Comparison of ENCODE assay signal across 28 cellular contexts in the genomic region with DNA sequence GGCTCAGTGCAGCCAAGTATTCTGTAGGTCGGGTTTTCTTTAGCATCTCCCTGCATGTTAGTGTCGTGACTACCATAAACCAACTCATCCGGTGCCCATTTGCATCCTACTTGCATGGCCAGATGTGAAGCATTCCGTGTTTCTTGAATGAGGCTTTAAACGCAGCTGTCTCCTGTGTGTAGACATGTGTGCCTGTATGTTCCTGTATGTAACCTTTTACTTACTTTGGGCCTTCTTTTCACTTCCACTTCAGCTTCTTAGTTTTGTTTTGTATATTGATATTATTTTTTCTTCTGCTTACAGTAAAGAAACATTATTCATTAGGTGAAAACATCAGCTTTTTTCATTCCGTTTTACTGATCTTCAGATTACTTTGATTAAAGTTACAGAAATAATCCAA.
"Had no signal": no experiment of that assay in that cellular context is flagged by ENCODE, and none has a peak within 500 bp of the region (broad histone marks: within the 10 kb centered on the region; RNA-seq: fewer than 3 reads in every experiment).

No MANE protein-coding gene starts in this region.

- H3K27me3 Mint-ChIP-seq: activated CD4-positive, alpha-beta memory T cell treated with anti-CD3 and anti-CD28 coated beads for 36 hours; activated CD4-positive, alpha-beta T cell treated with anti-CD3 and anti-CD28 coated beads for 36 hours; activated CD4-positive, alpha-beta T cell treated with anti-CD3 and anti-CD28 coated beads, Interleukin-2, amount 10 ng/mL, durations not matched to agents 7 days and 5 days; activated naive CD4-positive, alpha-beta T cell treated with anti-CD3 and anti-CD28 coated beads, Interleukin-2, amount 10 ng/mL, durations not matched to agents 7 days and 5 days; activated naive CD8-positive, alpha-beta T cell treated with anti-CD3 and anti-CD28 coated beads, Interleukin-2, amount 10 ng/mL, durations not matched to agents 7 days and 5 days had no signal

- H3K27ac Mint-ChIP-seq: activated CD4-positive, alpha-beta memory T cell treated with anti-CD3 and anti-CD28 coated beads for 36 hours; activated CD4-positive, alpha-beta T cell treated with anti-CD3 and anti-CD28 coated beads for 36 hours; activated CD4-positive, alpha-beta T cell treated with anti-CD3 and anti-CD28 coated beads, Interleukin-2, amount 10 ng/mL, durations not matched to agents 7 days and 5 days; activated naive CD4-positive, alpha-beta T cell treated with anti-CD3 and anti-CD28 coated beads, Interleukin-2, amount 10 ng/mL, durations not matched to agents 7 days and 5 days; activated naive CD8-positive, alpha-beta T cell treated with anti-CD3 and anti-CD28 coated beads, Interleukin-2, amount 10 ng/mL, durations not matched to agents 7 days and 5 days; activated T-helper 1 cell treated with anti-CD3 and anti-CD28 coated beads, Interleukin-12 subunit alpha, Interleukin-12 subunit beta, Interleukin-2, Interleukin-4 antibody, amounts not matched to agents 30 ng/mL and 10 ng/mL and 1 ng/mL, durations not matched to agents 14 hours and 24 hours and 36 hours had no signal

- H3K9me3 Mint-ChIP-seq: activated CD4-positive, alpha-beta memory T cell treated with anti-CD3 and anti-CD28 coated beads for 36 hours; activated CD4-positive, alpha-beta T cell treated with anti-CD3 and anti-CD28 coated beads, Interleukin-2, amount 10 ng/mL, durations not matched to agents 7 days and 5 days; activated naive CD4-positive, alpha-beta T cell treated with anti-CD3 and anti-CD28 coated beads, Interleukin-2, amount 10 ng/mL, durations not matched to agents 7 days and 5 days; activated naive CD8-positive, alpha-beta T cell treated with anti-CD3 and anti-CD28 coated beads, Interleukin-2, amount 10 ng/mL, durations not matched to agents 7 days and 5 days; activated T-cell treated with anti-CD3 and anti-CD28 coated beads, Interleukin-2, amount 50 U/mL, for 4 hours; activated T-helper 1 cell treated with anti-CD3 and anti-CD28 coated beads, Interleukin-12 subunit alpha, Interleukin-12 subunit beta, Interleukin-2, Interleukin-4 antibody, amounts not matched to agents 30 ng/mL and 10 ng/mL and 1 ng/mL, durations not matched to agents 14 hours and 24 hours and 36 hours had no signal

- DNase-seq: activated CD4-positive, alpha-beta memory T cell treated with anti-CD3 and anti-CD28 coated beads for 36 hours; activated CD4-positive, alpha-beta T cell treated with anti-CD3 and anti-CD28 coated beads for 36 hours; activated CD4-positive, alpha-beta T cell treated with anti-CD3 and anti-CD28 coated beads, Interleukin-2, amount 10 ng/mL, durations not matched to agents 7 days and 5 days; activated CD8-positive, alpha-beta memory T cell treated with anti-CD3 and anti-CD28 coated beads, Interleukin-2, amount 50 U/mL, for 4 hours; activated naive CD4-positive, alpha-beta T cell treated with anti-CD3 and anti-CD28 coated beads, Interleukin-2, amount 10 ng/mL, durations not matched to agents 7 days and 5 days; activated naive CD8-positive, alpha-beta T cell treated with anti-CD3 and anti-CD28 coated beads, Interleukin-2, amount 10 ng/mL, durations not matched to agents 7 days and 5 days; activated T-cell treated with anti-CD3 and anti-CD28 coated beads for 4 hours; activated T-cell treated with anti-CD3 and anti-CD28 coated beads, Interleukin-2, amount 50 U/mL, for 4 hours; amygdala; Karpas-422; KBM-7; NCI-H1048; NCI-H1105 treated with DMSO at 0.1 percent for 48 hours; NCI-H1436; NCI-H1694; NCI-H1930; NCI-H2081 treated with DMSO at 0.1 percent for 48 hours; NCI-H226; NCI-H446 treated with DMSO at 0.1 percent for 48 hours; NCI-H524; NK-92 treated with Interleukin-12 subunit alpha and Interleukin-12 subunit beta, amount 100 ng/mL, for 24 hours; PC-9; SIG-M5; T-helper 1 cell; T1000 had no signal

- H3K4me3 Mint-ChIP-seq: activated CD4-positive, alpha-beta memory T cell treated with anti-CD3 and anti-CD28 coated beads for 36 hours; activated CD4-positive, alpha-beta T cell treated with anti-CD3 and anti-CD28 coated beads for 36 hours; activated CD4-positive, alpha-beta T cell treated with anti-CD3 and anti-CD28 coated beads, Interleukin-2, amount 10 ng/mL, durations not matched to agents 7 days and 5 days; activated naive CD4-positive, alpha-beta T cell treated with anti-CD3 and anti-CD28 coated beads, Interleukin-2, amount 10 ng/mL, durations not matched to agents 7 days and 5 days; activated naive CD8-positive, alpha-beta T cell treated with anti-CD3 and anti-CD28 coated beads, Interleukin-2, amount 10 ng/mL, durations not matched to agents 7 days and 5 days; activated T-cell treated with anti-CD3 and anti-CD28 coated beads, Interleukin-2, amount 50 U/mL, for 4 hours; activated T-helper 1 cell treated with anti-CD3 and anti-CD28 coated beads, Interleukin-12 subunit alpha, Interleukin-12 subunit beta, Interleukin-2, Interleukin-4 antibody, amounts not matched to agents 30 ng/mL and 10 ng/mL and 1 ng/mL, durations not matched to agents 14 hours and 24 hours and 36 hours had no signal

- ATAC-seq: activated CD4-positive, alpha-beta T cell treated with anti-CD3 and anti-CD28 coated beads for 36 hours; activated T-cell treated with anti-CD3 and anti-CD28 coated beads, Interleukin-2, amount 50 U/mL, for 4 hours; Right ventricle myocardium inferior; SK-N-SH treated with all-trans-retinoic acid at 6 μM for 48 hours had no signal

- H3K4me1 Mint-ChIP-seq: activated CD4-positive, alpha-beta T cell treated with anti-CD3 and anti-CD28 coated beads, Interleukin-2, amount 10 ng/mL, durations not matched to agents 7 days and 5 days; activated naive CD4-positive, alpha-beta T cell treated with anti-CD3 and anti-CD28 coated beads, Interleukin-2, amount 10 ng/mL, durations not matched to agents 7 days and 5 days had no signal
